15 cellular contexts compared by ENCODE assay signal in the genomic region with DNA sequence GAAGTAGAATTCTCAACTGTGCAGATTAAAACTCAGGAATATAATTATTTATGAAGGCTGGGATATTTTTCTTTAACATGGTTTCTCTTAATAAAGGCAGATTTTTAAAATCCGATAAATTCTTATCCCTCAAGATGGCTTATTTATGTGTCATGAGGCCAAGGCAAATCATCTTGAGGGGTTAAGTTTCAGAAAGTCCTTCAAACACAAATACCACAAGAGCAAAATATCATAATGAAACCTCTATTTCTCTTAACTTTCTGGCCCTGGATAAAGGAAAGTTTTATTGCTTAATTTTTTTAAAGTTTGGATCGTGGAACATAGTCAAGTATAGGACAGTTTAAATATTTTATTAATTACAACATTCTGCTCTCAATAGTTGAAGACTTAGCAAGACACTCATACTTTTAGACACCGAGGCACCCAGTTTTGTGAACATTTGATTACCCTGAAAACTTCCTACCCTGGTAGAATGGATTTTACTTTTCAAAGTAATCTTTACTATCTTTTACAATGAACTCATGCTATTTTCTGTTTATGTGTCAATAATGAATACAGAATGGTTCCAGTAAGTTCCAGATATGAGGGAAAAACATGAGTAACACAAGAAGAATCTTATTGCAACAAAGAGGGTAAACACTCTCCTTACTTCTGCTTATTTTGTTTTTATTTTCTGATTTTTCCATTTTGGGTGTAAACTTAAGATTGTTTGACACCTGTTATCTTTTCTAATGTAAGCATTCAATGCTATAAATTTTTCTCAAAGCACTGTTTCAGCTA.
A peak's percentile ranks its signal among the peaks of the same experiment; 100 is the strongest.
DNase-seq lines count a peak whose midpoint lies in the region; ATAC-seq and TF ChIP-seq lines count a peak whose summit lies in the region.
"Had no signal": no experiment of that assay in that cellular context is flagged by ENCODE, and none has a peak within 500 bp of the region (broad histone marks: within the 10 kb centered on the region; RNA-seq: fewer than 3 reads in every experiment).

No MANE protein-coding gene starts in this region.

- H3K27ac ChIP-seq in RWPE2 (ENCODE audit: poor library complexity, severe bottlenecking): no peak overlapping the region
- H3K27ac ChIP-seq in mesenchymal stem cell (ENCODE audit: low read length, poor library complexity, severe bottlenecking): no peak overlapping the region
- H3K27ac ChIP-seq in spleen: no peak overlapping the region
- H3K27ac ChIP-seq: BLaER1 treated with 17β-estradiol and CSF1 and Interleukin-3, amounts not matched to agents 10 nM and 100 nM had no signal

- no peaks in the 10 kb centered on the region for H3K9me3 ChIP-seq in RWPE2 (ENCODE audit: severe bottlenecking)
- no peaks in the 10 kb centered on the region for H3K9me3 ChIP-seq in mesenchymal stem cell (ENCODE audit: control insufficient read depth, low read length)
- no peaks in the 10 kb centered on the region for H3K9me3 ChIP-seq in spleen
- H3K9me3 ChIP-seq: BLaER1 treated with 17β-estradiol and CSF1 and Interleukin-3, amounts not matched to agents 10 nM and 100 nM had no signal

- no peak overlapping the region for H2BK120ac ChIP-seq in mesenchymal stem cell (ENCODE audit: low read depth, low read length)

- no peak overlapping the region for H2AFZ ChIP-seq in mesenchymal stem cell (ENCODE audit: low read depth, low read length)

- H3K27me3 ChIP-seq in RWPE2 (ENCODE audit: insufficient read depth, poor library complexity, severe bottlenecking) (no peaks in the 10 kb centered on the region), mesenchymal stem cell (ENCODE audit: control insufficient read depth in 1 of 2, insufficient read depth in 1 of 2, low read length in 2 of 2) (no peaks in the 10 kb centered on the region), spleen (replicated peaks in 1 of 7) (no peaks in the 10 kb centered on the region)
- H3K27me3 ChIP-seq: BLaER1 treated with 17β-estradiol and CSF1 and Interleukin-3, amounts not matched to agents 10 nM and 100 nM had no signal

- TF ChIP-seq POLR2A in spleen (IDR thresholded peaks at IDR 0.05): no peak

- H3K36me3 ChIP-seq in RWPE2 (ENCODE audit: low read depth) (no peaks in the 10 kb centered on the region), mesenchymal stem cell (ENCODE audit: control insufficient read depth in 1 of 2, insufficient read depth in 2 of 2, low read depth in 1 of 2, low read length in 2 of 2) (no peaks in the 10 kb centered on the region), spleen (no peaks in the 10 kb centered on the region)
- H3K36me3 ChIP-seq: BLaER1 treated with 17β-estradiol and CSF1 and Interleukin-3, amounts not matched to agents 10 nM and 100 nM had no signal

- H3K18ac ChIP-seq in mesenchymal stem cell (ENCODE audit: low read depth in 1 of 2, low read length in 2 of 2): no peak overlapping the region

- H3K23ac ChIP-seq in mesenchymal stem cell (ENCODE audit: low read length in 2 of 2): no peak overlapping the region

- no peak overlapping the region for H3K4me2 ChIP-seq in mesenchymal stem cell (ENCODE audit: low read length, poor library complexity, severe bottlenecking)
- H3K4me2 ChIP-seq: BLaER1 treated with 17β-estradiol and CSF1 and Interleukin-3, amounts not matched to agents 10 nM and 100 nM had no signal

- H2BK15ac ChIP-seq in mesenchymal stem cell (ENCODE audit: low read depth, poor library complexity, severe bottlenecking): no peak overlapping the region

- no peaks in the 10 kb centered on the region for H3K79me1 ChIP-seq in mesenchymal stem cell (replicated peaks; ENCODE audit: low read length, poor library complexity, severe bottlenecking)

- ATAC-seq in RWPE2 (ENCODE audit: low read depth) (0 out of 3 replicates have a peak, but pooled peaks have one; percentile 38), GM19035 (IDR thresholded peaks at IDR 0.05; ENCODE audit: unreplicated experiment) (no peak)

- H3K4me1 ChIP-seq in RWPE2 (ENCODE audit: insufficient read depth, poor library complexity, severe bottlenecking) (peaks cover 13% of the 10 kb centered on the region), mesenchymal stem cell (ENCODE audit: control insufficient read depth, insufficient read depth, low read depth, low read length) (no peaks in the 10 kb centered on the region), spleen (no peaks in the 10 kb centered on the region)
- H3K4me1 ChIP-seq: BLaER1 treated with 17β-estradiol and CSF1 and Interleukin-3, amounts not matched to agents 10 nM and 100 nM had no signal

- no peak overlapping the region for H4K8ac ChIP-seq in mesenchymal stem cell (ENCODE audit: low read length)

- no peak overlapping the region for H3K14ac ChIP-seq in mesenchymal stem cell (ENCODE audit: low read length in 2 of 2)

- TF ChIP-seq CTCF in RWPE2 (IDR thresholded peaks at IDR 0.05; ENCODE audit: poor library complexity, severe bottlenecking): no peak
- no peak for TF ChIP-seq CTCF in epithelial cell of proximal tubule (conservative IDR thresholded peaks at IDR 0.05; ENCODE audit: low read depth, low read length)
- TF ChIP-seq CTCF in spleen (IDR thresholded peaks at IDR 0.05 in 8 of 11, conservative IDR thresholded peaks at IDR 0.05 in 3 of 11): no peak

- intact Hi-C loops in spleen (cut with DNase I; ENCODE audit: low total_unique reads): no loop called here

- H2BK12ac ChIP-seq in mesenchymal stem cell (ENCODE audit: low read length in 2 of 2): no peak overlapping the region

- DNase-seq in ELR (ENCODE audit: low read depth) (peak; percentile 23), RWPE2 (ENCODE audit: low spot score) (no peak), epithelial cell of proximal tubule (ENCODE audit: low read depth) (peak; percentile 7), mesenchymal stem cell (peak; percentile 29), spleen (no peak)
- no peak for DNase-seq in activated CD4-positive, alpha-beta T cell treated with anti-CD3 and anti-CD28 coated beads, Interleukin-2, amount 50 U/mL, for 48 hours
- no peak for DNase-seq in activated T-cell treated with anti-CD3 and anti-CD28 coated beads, Interleukin-2, amount 50 U/mL, for 1 hour
- DNase-seq: GOT3, Karpas-422, NCI-H187 treated with DMSO at 0.1 percent for 48 hours, NCI-H2171 treated with DMSO at 0.1 percent for 48 hours, NCI-H510A, SIG-M5 had no signal

- no CpG with 5 or more reads among the region's 3 CpGs for WGBS in mesenchymal stem cell
- WGBS in spleen, 5 donors: 67 to 78% (median 73%) methylated on average over 3 of the region's 3 CpGs

- H3K4ac ChIP-seq in mesenchymal stem cell (ENCODE audit: low read depth in 1 of 2, low read length in 2 of 2): no peak overlapping the region

- H4K91ac ChIP-seq in mesenchymal stem cell (ENCODE audit: low read length): no peak overlapping the region

- no peak overlapping the region for H2BK5ac ChIP-seq in mesenchymal stem cell (ENCODE audit: low read depth, low read length, poor library complexity, severe bottlenecking)

- H2AK5ac ChIP-seq in mesenchymal stem cell (ENCODE audit: low read length, severe bottlenecking): no peak overlapping the region

- no peak overlapping the region for H3K9ac ChIP-seq in mesenchymal stem cell (ENCODE audit: low read length)
- H3K9ac ChIP-seq: BLaER1 treated with 17β-estradiol and CSF1 and Interleukin-3, amounts not matched to agents 10 nM and 100 nM had no signal

- H3K4me3 ChIP-seq in RWPE2 (ENCODE audit: severe bottlenecking): no peak overlapping the region
- no peak overlapping the region for H3K4me3 ChIP-seq in epithelial cell of proximal tubule (ENCODE audit: low read depth, low read length)
- no peak overlapping the region for H3K4me3 ChIP-seq in mesenchymal stem cell (ENCODE audit: insufficient read depth in 1 of 2, low read depth in 1 of 2, low read length in 2 of 2)
- H3K4me3 ChIP-seq in spleen: no peak overlapping the region
- H3K4me3 ChIP-seq: BLaER1 treated with 17β-estradiol and CSF1 and Interleukin-3, amounts not matched to agents 10 nM and 100 nM had no signal

Comparison
In these comparisons a context has a peak if more than half of its experiments do, and no peak if none do; other contexts are left out.
1. DNase-seq: peak in ELR (single experiment), epithelial cell of proximal tubule (single experiment) and mesenchymal stem cell (single experiment); none in RWPE2 (single experiment), spleen (single experiment), activated CD4-positive, alpha-beta T cell treated with anti-CD3 and anti-CD28 coated beads, Interleukin-2, amount 50 U/mL, for 48 hours (0 of 2) and activated T-cell treated with anti-CD3 and anti-CD28 coated beads, Interleukin-2, amount 50 U/mL, for 1 hour (single experiment).